Comparison of ENCODE assay signal across 10 cellular contexts in the genomic region with DNA sequence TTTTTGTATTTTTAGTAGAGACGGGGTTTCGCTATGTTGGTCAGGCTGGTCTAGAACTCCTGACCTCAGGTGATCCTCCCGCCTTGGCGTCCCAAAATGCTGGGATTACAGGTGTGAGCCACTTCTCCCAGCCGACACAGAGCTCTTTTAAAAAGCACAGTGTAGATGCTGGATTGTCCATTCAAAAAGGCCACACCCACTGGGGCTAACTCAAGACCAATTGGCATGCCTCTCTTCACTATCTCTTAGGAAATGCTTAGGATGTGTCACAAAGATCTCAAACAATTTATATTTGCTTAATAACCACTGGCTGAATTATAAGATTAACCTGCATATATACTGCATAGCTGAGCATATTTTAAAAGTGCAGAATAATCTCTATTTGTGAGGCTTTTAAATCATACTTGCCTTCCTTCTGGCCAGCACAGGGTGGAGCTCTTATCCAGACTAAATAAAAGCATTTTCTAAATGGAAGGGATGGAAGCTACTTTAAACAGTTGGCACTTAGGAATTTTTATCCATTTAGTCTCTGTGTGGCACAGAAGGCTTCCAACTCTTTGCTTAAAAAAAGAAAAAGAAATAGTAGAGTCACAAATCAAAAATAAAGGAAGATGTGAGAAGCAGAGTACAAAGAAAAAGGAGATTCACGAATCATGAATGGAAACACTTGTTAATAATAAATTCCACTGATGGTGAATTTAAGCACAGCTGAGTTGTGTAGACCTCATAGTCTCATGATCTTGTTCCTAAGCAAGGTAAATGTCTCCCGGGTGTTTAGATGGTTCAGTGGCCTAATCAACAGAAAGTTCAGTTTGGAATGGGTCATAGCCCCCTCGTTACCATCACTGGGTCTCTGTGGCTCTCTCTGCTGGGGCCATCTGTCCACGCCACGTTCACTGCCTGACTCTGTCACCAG. TPM values are rescaled to one million over a fixed set of nuclear protein-coding genes. Genes with fewer than 3 reads are reported as not detected.
DNase-seq lines count a peak whose midpoint lies in the region; ATAC-seq, FAIRE-seq and TF ChIP-seq lines count a peak whose summit lies in the region.
"Had no signal": no experiment of that assay in that cellular context is flagged by ENCODE, and none has a peak within 500 bp of the region (broad histone marks: within the 10 kb centered on the region; RNA-seq: fewer than 3 reads in every experiment).

No MANE protein-coding gene starts in this region.

- no peak for TF ChIP-seq POLR2A in A549 (IDR thresholded peaks at IDR 0.05; ENCODE audit: low read length)

- WGBS in A549 (ENCODE audit: missing lambda C conversion rate), result 49% methylated on average over 10 of the region's 10 CpGs

- H4K20me1 ChIP-seq in OCI-LY3 (ENCODE audit: insufficient read depth, low read length), result no peaks in the 10 kb centered on the region

- H2AFZ ChIP-seq in OCI-LY3 (ENCODE audit: low read depth, low read length), result no peak overlapping the region

- no peaks in the 10 kb centered on the region for H3K79me2 ChIP-seq in OCI-LY3 (ENCODE audit: low read length)

- H3K4me3 ChIP-seq in A549, result no peak overlapping the region
- H3K4me3 ChIP-seq in OCI-LY3 (ENCODE audit: low read length), result no peak overlapping the region
- no peak overlapping the region for H3K4me3 ChIP-seq in fibroblast of the aortic adventitia (ENCODE audit: low read depth, low read length)

- peak in 1 of 2 experiments; percentile 45 for DNase-seq in A549 (ENCODE audit: low read depth in 1 of 2, low spot score in 1 of 2)
- peak; percentile 6 for DNase-seq in EH (ENCODE audit: low read depth)
- DNase-seq in fibroblast of the aortic adventitia (ENCODE audit: low read depth), result peak; percentile 57
- no peak for DNase-seq in naive thymus-derived CD8-positive, alpha-beta T cell
- DNase-seq in endothelial cell (ENCODE audit: low spot score), result no peak
- DNase-seq: stimulated activated naive B cell treated with anti-CD40 and anti-IgM and Interleukin-4, amounts not matched to agents 10 μg/mL and 1 μg/mL and 100 μg/mL, for 72 hours had no signal

- H3K36me3 ChIP-seq in OCI-LY3 (replicated peaks; ENCODE audit: low read depth, low read length), result no peaks in the 10 kb centered on the region

- ATAC-seq in A549, result peak; percentile 84 to 87; a peak in 5 of 6 replicates
- ATAC-seq in GM21528 (IDR thresholded peaks at IDR 0.05; ENCODE audit: low FRiP score, unreplicated experiment), result no peak
- ATAC-seq in GM19452 (IDR thresholded peaks at IDR 0.05; ENCODE audit: unreplicated experiment), result no peak
- no peak for ATAC-seq in naive thymus-derived CD8-positive, alpha-beta T cell
- ATAC-seq: stimulated activated naive B cell treated with anti-CD40 and anti-IgM and Interleukin-4, amounts not matched to agents 10 μg/mL and 1 μg/mL and 100 μg/mL, for 72 hours had no signal

- POLR2A ChIA-PET in A549 (lab: Yijun Ruan, JAX), result interaction anchor here (1.3 kb wide), 1 partner anchor 153 kb away, joined by 12 read pairs; a partner anchor contains a TSS
- POLR2A ChIA-PET in naive thymus-derived CD8-positive, alpha-beta T cell (lab: Charles Lee), result no interaction called here

- no peaks in the 10 kb centered on the region for H3K9me3 ChIP-seq in A549
- no peaks in the 10 kb centered on the region for H3K9me3 ChIP-seq in OCI-LY3 (ENCODE audit: insufficient read depth, low read length)

- H3K36me3 Mint-ChIP-seq in naive thymus-derived CD8-positive, alpha-beta T cell, result no peaks in the 10 kb centered on the region
- H3K36me3 Mint-ChIP-seq in endothelial cell (ENCODE audit: low read depth, unreplicated experiment), result peaks cover 4% of the 10 kb centered on the region

- no peaks in the 10 kb centered on the region for H3K9me3 Mint-ChIP-seq in naive thymus-derived CD8-positive, alpha-beta T cell
- H3K9me3 Mint-ChIP-seq in endothelial cell (ENCODE audit: unreplicated experiment), result no peaks in the 10 kb centered on the region

- peak; percentile 66 to 72 for TF ChIP-seq RAD21 in A549 (conservative IDR thresholded peaks at IDR 0.05 in 1 of 2, IDR thresholded peaks at IDR 0.05 in 1 of 2)

- peaks cover 5% of the 10 kb centered on the region; the same call in 1 of the 3 replicates for H3K4me1 ChIP-seq in A549
- no peaks in the 10 kb centered on the region for H3K4me1 ChIP-seq in OCI-LY3 (ENCODE audit: low read length)

- CTCF ChIA-PET in A549 (lab: Yijun Ruan, JAX), result interaction anchor here (0.7 to 3.1 kb wide), 14 partner anchors 9 to 169 kb away, joined by 3 to 27 read pairs (median 4); a partner anchor contains a TSS

- TF ChIP-seq CTCF in A549 (IDR thresholded peaks at IDR 0.05), result peak; percentile 63
- peak; percentile 44 for TF ChIP-seq CTCF in OCI-LY3 (IDR thresholded peaks at IDR 0.05; ENCODE audit: low read depth, low read length)
- peak; percentile 56 for TF ChIP-seq CTCF in fibroblast of the aortic adventitia (IDR thresholded peaks at IDR 0.05; ENCODE audit: insufficient read depth, low read length)
- TF ChIP-seq CTCF in endothelial cell (IDR thresholded peaks at IDR 0.05; ENCODE audit: unreplicated experiment), result no peak

- no peak for TF ChIP-seq EP300 in A549 (IDR thresholded peaks at IDR 0.05)

- H3K27ac Mint-ChIP-seq in naive thymus-derived CD8-positive, alpha-beta T cell, result peak overlapping the region in 2 of 10 donors; percentile 10 to 88
- no peak overlapping the region for H3K27ac Mint-ChIP-seq in endothelial cell (ENCODE audit: unreplicated experiment)
- H3K27ac Mint-ChIP-seq: stimulated activated naive B cell treated with anti-CD40 and anti-IgM and Interleukin-4, amounts not matched to agents 10 μg/mL and 1 μg/mL and 100 μg/mL, for 72 hours had no signal

- H3K27me3 Mint-ChIP-seq in naive thymus-derived CD8-positive, alpha-beta T cell, result peaks cover 0 to 11% (median 6%) of the 10 kb centered on the region in 5 donors
- H3K27me3 Mint-ChIP-seq in endothelial cell (ENCODE audit: unreplicated experiment), result peaks cover 4% of the 10 kb centered on the region

- H3K27me3 ChIP-seq in OCI-LY3 (ENCODE audit: low read depth, low read length), result peaks cover 10% of the 10 kb centered on the region; the same call in 1 of the 2 replicates

- H3K27ac ChIP-seq in A549 (no peak overlapping the region), OCI-LY3 (ENCODE audit: low read length) (no peak overlapping the region)

- peak overlapping the region in 4 of 10 donors; percentile 6 to 67 (median 36) for H3K4me3 Mint-ChIP-seq in naive thymus-derived CD8-positive, alpha-beta T cell
- no peak overlapping the region for H3K4me3 Mint-ChIP-seq in endothelial cell (ENCODE audit: unreplicated experiment)
- H3K4me3 Mint-ChIP-seq: stimulated activated naive B cell treated with anti-CD40 and anti-IgM and Interleukin-4, amounts not matched to agents 10 μg/mL and 1 μg/mL and 100 μg/mL, for 72 hours had no signal

- H3K4me2 ChIP-seq in A549 (peak overlapping the region; percentile 40; the same call in 2 of the 3 replicates), OCI-LY3 (ENCODE audit: low read length) (no peak overlapping the region)

- H3K4me1 Mint-ChIP-seq in naive thymus-derived CD8-positive, alpha-beta T cell, result peaks cover 5 to 32% (median 18%) of the 10 kb centered on the region in 4 donors
- no peaks in the 10 kb centered on the region for H3K4me1 Mint-ChIP-seq in endothelial cell (ENCODE audit: unreplicated experiment)
- H3K4me1 Mint-ChIP-seq: stimulated activated naive B cell treated with anti-CD40 and anti-IgM and Interleukin-4, amounts not matched to agents 10 μg/mL and 1 μg/mL and 100 μg/mL, for 72 hours had no signal

- FAIRE-seq in A549 (lab: Jason Lieb, UNC), result no peak

- H3K9ac ChIP-seq in OCI-LY3 (ENCODE audit: low read length), result no peak overlapping the region

TF ChIP-seq in A549, 52 proteins besides CTCF, POLR2A, EP300 and RAD21:
- TF ChIP-seq SMC3 (IDR thresholded peaks at IDR 0.05) (peak; percentile 48; the same call in 1 of the 3 replicates), TFCP2L1 (CRISPR knock-in tag; IDR thresholded peaks at IDR 0.05) (no peak), HOXB5 (CRISPR knock-in tag; IDR thresholded peaks at IDR 0.05) (no peak)
TF ChIP-seq in A549: peak in this region for 1.

RNA-seq across cellular contexts. Expression of a gene that starts 22.4 kb away (rescaled TPM):
- not detected in 2 replicates for polyA plus RNA-seq in A549 (2011; rRNA removed)
- not detected in 2 replicates for polyA plus RNA-seq in A549 (2012; cell fraction: cytosol; rRNA removed)
- not detected in 2 replicates for polyA plus RNA-seq in A549 (2012; cell fraction: nucleus; rRNA removed)
- not detected in 3 replicates for polyA plus RNA-seq in A549 (2017; fragmentation: RNase III; extraction: RNeasy Plus Mini Kit Qiagen cat#74134 plus additional on column Dnase treatment)
- polyA minus RNA-seq in A549 (2011; rRNA and poly(A)+ RNA removed), result not detected in 2 replicates
- total RNA-seq in fibroblast of the aortic adventitia (ENCODE audit: low replicate concordance), result not detected in 2 replicates
- not detected for total RNA-seq in naive thymus-derived CD8-positive, alpha-beta T cell
- polyA plus RNA-seq in naive thymus-derived CD8-positive, alpha-beta T cell, result not detected
- total RNA-seq in endothelial cell (ENCODE audit: unreplicated experiment), result not detected
- total RNA-seq: T-helper 1 cell treated with Interleukin-12 subunit alpha and Interleukin-12 subunit beta and Interleukin-4 antibody, amounts not matched to agents 30 ng/mL and 1 ng/mL, for 36 hours had no signal

RNA-seq across cellular contexts. Expression of a gene that starts 27.7 kb away (rescaled TPM):
- not detected in 2 replicates for polyA plus RNA-seq in A549 (2011; rRNA removed)
- polyA plus RNA-seq in A549 (2012; cell fraction: cytosol; rRNA removed), result not detected in 2 replicates
- polyA plus RNA-seq in A549 (2012; cell fraction: nucleus; rRNA removed), result not detected in 2 replicates
- polyA plus RNA-seq in A549 (2017; fragmentation: RNase III; extraction: RNeasy Plus Mini Kit Qiagen cat#74134 plus additional on column Dnase treatment), result not detected in 3 replicates
- polyA minus RNA-seq in A549 (2011; rRNA and poly(A)+ RNA removed), result not detected in 2 replicates
- not detected in 2 replicates for total RNA-seq in fibroblast of the aortic adventitia (ENCODE audit: low replicate concordance)
- not detected for total RNA-seq in naive thymus-derived CD8-positive, alpha-beta T cell
- not detected for polyA plus RNA-seq in naive thymus-derived CD8-positive, alpha-beta T cell
- not detected for total RNA-seq in endothelial cell (ENCODE audit: unreplicated experiment)
- total RNA-seq: T-helper 1 cell treated with Interleukin-12 subunit alpha and Interleukin-12 subunit beta and Interleukin-4 antibody, amounts not matched to agents 30 ng/mL and 1 ng/mL, for 36 hours had no signal

RNA-seq across cellular contexts. Expression of a gene that starts 44.0 kb away (rescaled TPM):
- polyA plus RNA-seq in A549 (2011; rRNA removed) (not detected in 2 replicates), A549 (2017; fragmentation: RNase III; extraction: RNeasy Plus Mini Kit Qiagen cat#74134 plus additional on column Dnase treatment) (not detected in 3 replicates)
- not detected in 2 replicates for polyA plus RNA-seq in A549 (2012; cell fraction: cytosol; rRNA removed)
- not detected in 2 replicates for polyA plus RNA-seq in A549 (2012; cell fraction: nucleus; rRNA removed)
- not detected in 2 replicates for polyA minus RNA-seq in A549 (2011; rRNA and poly(A)+ RNA removed)
- total RNA-seq in fibroblast of the aortic adventitia (ENCODE audit: low replicate concordance) (not detected in 2 replicates), endothelial cell (ENCODE audit: unreplicated experiment) (not detected)
- total RNA-seq in naive thymus-derived CD8-positive, alpha-beta T cell, result not detected
- not detected for polyA plus RNA-seq in naive thymus-derived CD8-positive, alpha-beta T cell
- total RNA-seq: T-helper 1 cell treated with Interleukin-12 subunit alpha and Interleukin-12 subunit beta and Interleukin-4 antibody, amounts not matched to agents 30 ng/mL and 1 ng/mL, for 36 hours had no signal

Comparison
In these comparisons a context has a peak if more than half of its experiments do, and no peak if none do; other contexts are left out.
1. ATAC-seq: peak in A549 (2 of 2); none in GM21528 (single experiment), GM19452 (single experiment) and naive thymus-derived CD8-positive, alpha-beta T cell (0 of 2).
2. DNase-seq: peak in EH (single experiment) and fibroblast of the aortic adventitia (single experiment); none in naive thymus-derived CD8-positive, alpha-beta T cell (0 of 10) and endothelial cell (single experiment).